In the genomic region with DNA sequence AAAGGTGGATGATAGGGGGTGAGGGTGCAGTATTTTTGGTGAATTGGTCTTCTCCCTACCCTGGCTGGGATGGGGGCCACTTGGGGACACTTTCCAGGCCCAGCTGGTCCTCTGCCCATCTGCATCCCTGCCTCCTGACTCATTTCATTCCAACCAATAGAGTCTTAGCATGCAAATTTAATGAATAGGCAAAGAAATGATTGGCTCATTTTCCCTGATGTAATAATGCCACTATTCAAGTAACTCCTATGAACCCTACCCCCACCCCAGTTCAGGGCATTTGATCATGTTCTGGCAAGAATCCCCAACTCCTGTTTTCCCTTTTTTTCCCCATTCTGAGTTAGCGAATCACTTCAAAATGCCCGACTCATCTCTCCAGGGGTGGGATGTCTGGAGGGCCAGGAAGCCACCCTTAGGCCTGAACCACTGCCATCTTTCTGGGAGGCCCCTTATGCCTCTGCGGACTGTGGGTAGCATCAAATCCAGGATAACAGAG, we compare ENCODE assay signal across 8 cellular contexts. TPM values are rescaled to one million over a fixed set of nuclear protein-coding genes. Genes with fewer than 3 reads are reported as not detected.
DNase-seq lines count a peak whose midpoint lies in the region; ATAC-seq and TF ChIP-seq lines count a peak whose summit lies in the region.

No MANE protein-coding gene starts in this region.

- H3K27me3 ChIP-seq in PC-3 (ENCODE audit: low read length) (no peaks in the 10 kb centered on the region), fibroblast of lung (ENCODE audit: control insufficient read depth, insufficient read depth, low read length) (peaks cover 8% of the 10 kb centered on the region)
- H3K27me3 ChIP-seq in effector memory CD4-positive, alpha-beta T cell (replicated peaks; ENCODE audit: control insufficient read depth, insufficient read depth, low read length, poor library complexity, severe bottlenecking) = no peaks in the 10 kb centered on the region

- TF ChIP-seq CTCF in PC-3 (conservative IDR thresholded peaks at IDR 0.05; ENCODE audit: low read depth, low read length) (no peak), fibroblast of lung (conservative IDR thresholded peaks at IDR 0.05 in 1 of 2, IDR thresholded peaks at IDR 0.05 in 1 of 2; ENCODE audit: low read depth in 1 of 2, low read length in 2 of 2) (no peak)

- no peaks in the 10 kb centered on the region for H3K9me3 ChIP-seq in PC-3 (ENCODE audit: low read length)
- H3K9me3 ChIP-seq in fibroblast of lung (ENCODE audit: control insufficient read depth, insufficient read depth, low read depth, low read length) = no peaks in the 10 kb centered on the region
- H3K9me3 ChIP-seq in effector memory CD4-positive, alpha-beta T cell (ENCODE audit: control insufficient read depth, low read length) = no peaks in the 10 kb centered on the region

- H3K4me3 ChIP-seq in PC-3 (ENCODE audit: low read length) = no peak overlapping the region
- H3K4me3 ChIP-seq in fibroblast of lung (replicated peaks in 1 of 4; ENCODE audit: control extremely low read depth in 1 of 4, insufficient read depth in 1 of 4, low read depth in 3 of 4, low read length in 4 of 4) = no peak overlapping the region
- no peak overlapping the region for H3K4me3 ChIP-seq in effector memory CD4-positive, alpha-beta T cell (ENCODE audit: insufficient read depth, low read depth, low read length, poor library complexity, severe bottlenecking)

- H3K27ac ChIP-seq in PC-3 (ENCODE audit: low read length) = no peak overlapping the region
- peak overlapping the region; percentile 54 for H3K27ac ChIP-seq in fibroblast of lung (ENCODE audit: insufficient read depth, low read length)
- H3K27ac ChIP-seq in effector memory CD4-positive, alpha-beta T cell (ENCODE audit: insufficient read depth, low read length, poor library complexity, severe bottlenecking) = no peak overlapping the region

- no peak overlapping the region for H3K9ac ChIP-seq in PC-3 (ENCODE audit: low read length)
- H3K9ac ChIP-seq in fibroblast of lung (ENCODE audit: insufficient read depth, low read length) = no peak overlapping the region

- intact Hi-C loops in PC-3 (cut with micrococcal nuclease) = no loop called here
- intact Hi-C loops in activated CD4-positive, alpha-beta T cell treated with anti-CD3 and anti-CD28 coated beads for 36 hours (cut with DNase I, micrococcal nuclease) = no loop called here

- no peaks in the 10 kb centered on the region for H3K9me2 ChIP-seq in PC-3 (replicated peaks; ENCODE audit: low read length)

- ATAC-seq in PC-3 = 0 out of 2 replicates have a peak, but pooled peaks have one; percentile 24
- no peak for ATAC-seq in activated CD4-positive, alpha-beta T cell treated with anti-CD3 and anti-CD28 coated beads for 36 hours

- POLR2A ChIA-PET in PC-3 (lab: Charles Lee; ENCODE audit: unreplicated experiment) = interaction anchor here (0.6 kb wide), 1 partner anchor 57 kb away, joined by 13 read pairs; the partner anchor contains the start of gene PCDH1
- POLR2A ChIA-PET in activated CD4-positive, alpha-beta T cell treated with anti-CD3 and anti-CD28 coated beads for 36 hours (lab: Charles Lee) = no interaction called here

- H3K9me3 Mint-ChIP-seq in activated CD4-positive, alpha-beta T cell treated with anti-CD3 and anti-CD28 coated beads for 36 hours (ENCODE audit: low read depth) = no peaks in the 10 kb centered on the region

- H2AFZ ChIP-seq in PC-3 (ENCODE audit: low read length) (no peak overlapping the region), fibroblast of lung (ENCODE audit: low read length) (no peak overlapping the region)

- H3K36me3 ChIP-seq in PC-3 (ENCODE audit: low read depth, low read length) = no peaks in the 10 kb centered on the region
- no peaks in the 10 kb centered on the region for H3K36me3 ChIP-seq in fibroblast of lung (ENCODE audit: control insufficient read depth, insufficient read depth, low read length)
- H3K36me3 ChIP-seq in effector memory CD4-positive, alpha-beta T cell (ENCODE audit: control insufficient read depth, insufficient read depth, low read length) = no peaks in the 10 kb centered on the region

- BruUV-seq in PC-3 (replicated peaks; lab: Mats Ljungman, UMichigan) = no TSS peak

- H3K4me2 ChIP-seq in PC-3 (ENCODE audit: low read length) (no peak overlapping the region), fibroblast of lung (ENCODE audit: extremely low read depth, insufficient read depth, low read length) (no peak overlapping the region)

- H3K4me3 Mint-ChIP-seq in activated CD4-positive, alpha-beta T cell treated with anti-CD3 and anti-CD28 coated beads for 36 hours = no peak overlapping the region

- H3K4me1 ChIP-seq in PC-3 (ENCODE audit: insufficient read depth, low read length) = no peaks in the 10 kb centered on the region
- peaks cover 5% of the 10 kb centered on the region for H3K4me1 ChIP-seq in fibroblast of lung (ENCODE audit: control insufficient read depth, extremely low read depth, insufficient read depth, low read length)
- H3K4me1 ChIP-seq in effector memory CD4-positive, alpha-beta T cell (ENCODE audit: control insufficient read depth, insufficient read depth, low read length, poor library complexity, severe bottlenecking) = no peaks in the 10 kb centered on the region

- CTCF ChIA-PET in PC-3 (lab: Charles Lee) = no interaction called here
- CTCF ChIA-PET in activated CD4-positive, alpha-beta T cell treated with anti-CD3 and anti-CD28 coated beads for 36 hours (lab: Charles Lee) = interaction anchor here (1.3 to 1.6 kb wide), 2 partner anchors 58 to 129 kb away, joined by 3 to 6 read pairs; no protein-coding TSS in a partner anchor

- DNase-seq in GM03348 (ENCODE audit: low spot score) = peak; percentile 94
- DNase-seq in PC-3 = peak; percentile 57
- DNase-seq in fibroblast of lung (ENCODE audit: low read depth in 2 of 2) = peak; percentile 85 to 96
- peak; percentile 81 for DNase-seq in renal cortical epithelial cell (ENCODE audit: low read depth)
- no peak for DNase-seq in SW 1271 (lab: John Stamatoyannopoulos, UW)
- no peak for DNase-seq in effector memory CD4-positive, alpha-beta T cell
- DNase-seq in activated CD4-positive, alpha-beta T cell treated with anti-CD3 and anti-CD28 coated beads for 36 hours = no peak
- no peak for DNase-seq in activated CD4-positive, alpha-beta T cell treated with anti-CD3 and anti-CD28 coated beads for 4 hours

- H3K4me1 Mint-ChIP-seq in activated CD4-positive, alpha-beta T cell treated with anti-CD3 and anti-CD28 coated beads for 36 hours = no peaks in the 10 kb centered on the region

- H3K79me2 ChIP-seq in PC-3 (ENCODE audit: low read length) = no peaks in the 10 kb centered on the region
- H3K79me2 ChIP-seq in fibroblast of lung (ENCODE audit: control insufficient read depth, insufficient read depth, low read length) = no peaks in the 10 kb centered on the region

- no peak overlapping the region for H3K27ac Mint-ChIP-seq in activated CD4-positive, alpha-beta T cell treated with anti-CD3 and anti-CD28 coated beads for 36 hours

- H3F3A ChIP-seq in PC-3 (ENCODE audit: low read length, unreplicated experiment) = no peaks in the 10 kb centered on the region

- H3K36me3 Mint-ChIP-seq in activated CD4-positive, alpha-beta T cell treated with anti-CD3 and anti-CD28 coated beads for 36 hours (ENCODE audit: low read depth) = no peaks in the 10 kb centered on the region

- H4K20me1 ChIP-seq in PC-3 (ENCODE audit: low read length) = no peaks in the 10 kb centered on the region
- H4K20me1 ChIP-seq in fibroblast of lung (ENCODE audit: control insufficient read depth, extremely low read depth, insufficient read depth, low read length) = no peaks in the 10 kb centered on the region

- H3K27me3 Mint-ChIP-seq in activated CD4-positive, alpha-beta T cell treated with anti-CD3 and anti-CD28 coated beads for 36 hours = peaks cover 7% of the 10 kb centered on the region

RNA-seq across cellular contexts. Expression of gene PCDH1, which starts 56.7 kb away (rescaled TPM):
- total RNA-seq in PC-3 (2014; rRNA removed) = 53.0 and 55.8 TPM in 2 replicates
- total RNA-seq in fibroblast of lung = 0.66 and 2.3 TPM in 2 replicates
- polyA plus RNA-seq in fibroblast of lung = 0.09 and 1.6 TPM in 2 replicates
- 0.08 and 1.5 TPM in 2 replicates for polyA plus RNA-seq in fibroblast of lung (2012)
- polyA minus RNA-seq in fibroblast of lung (ENCODE audit: low replicate concordance) = 11.4 TPM in 1 of 2 replicates, not detected in the other
- total RNA-seq in renal cortical epithelial cell = 10.6 and 20.8 TPM in 2 replicates
- total RNA-seq in activated CD4-positive, alpha-beta T cell treated with anti-CD3 and anti-CD28 coated beads for 36 hours = not detected

Comparison
In these comparisons a context has a peak if more than half of its experiments do, and no peak if none do; other contexts are left out.
1. DNase-seq: peak in GM03348 (single experiment), PC-3 (single experiment), fibroblast of lung (2 of 2) and renal cortical epithelial cell (single experiment); none in SW 1271 (0 of 2), effector memory CD4-positive, alpha-beta T cell (0 of 3), activated CD4-positive, alpha-beta T cell treated with anti-CD3 and anti-CD28 coated beads for 36 hours (single experiment) and activated CD4-positive, alpha-beta T cell treated with anti-CD3 and anti-CD28 coated beads for 4 hours (0 of 2).